ENCODE assay signal across 15 cellular contexts in the genomic region with DNA sequence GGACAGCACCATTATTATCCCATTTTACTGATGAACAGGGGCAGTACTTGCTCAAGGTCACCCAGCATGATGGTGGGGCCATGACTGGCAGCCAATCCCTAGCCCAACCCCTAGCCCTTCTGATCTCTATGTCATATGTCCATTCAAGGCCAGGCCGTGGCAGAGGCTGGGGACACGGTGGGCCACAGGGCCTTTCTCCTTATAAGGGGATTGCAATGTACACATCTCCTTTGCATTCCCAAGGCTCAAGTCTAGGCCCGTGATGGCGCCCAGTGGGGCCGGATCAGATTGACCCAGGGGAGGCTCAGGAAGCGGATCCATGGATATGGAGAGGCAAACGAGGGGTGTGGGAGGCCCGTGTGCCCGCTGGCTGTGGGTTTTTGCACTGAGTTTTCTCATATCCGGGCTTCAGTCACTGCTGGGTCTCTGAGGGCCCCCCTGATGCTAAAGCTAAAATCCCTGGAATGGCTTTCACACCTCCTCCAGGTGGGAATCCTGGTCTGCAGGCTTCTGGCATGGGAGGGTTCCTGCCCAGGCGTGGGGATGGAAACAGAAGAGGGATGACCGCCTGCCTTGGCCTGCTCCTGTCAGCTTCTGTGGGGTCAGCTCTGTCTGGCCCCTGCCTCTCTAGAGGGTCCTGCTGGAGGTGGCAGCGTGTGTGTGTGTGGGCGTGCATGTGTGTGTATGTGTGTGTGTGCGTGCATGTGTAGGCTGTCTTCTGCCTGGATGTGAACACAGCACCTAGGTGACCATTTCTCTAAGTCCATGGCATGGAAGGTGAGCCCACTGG. TPM values are rescaled to one million over a fixed set of nuclear protein-coding genes. Genes with fewer than 3 reads are reported as not detected.
"Had no signal": no experiment of that assay in that cellular context is flagged by ENCODE, and none has a peak within 500 bp of the region (broad histone marks: within the 10 kb centered on the region; RNA-seq: fewer than 3 reads in every experiment).

No MANE protein-coding gene starts in this region.

- FAIRE-seq: kidney had no signal

- H3K36me3 ChIP-seq: prostate gland had no signal

- DNase-seq: activated CD4-positive, alpha-beta T cell treated with anti-CD3 and anti-CD28 coated beads for 36 hours; activated naive CD4-positive, alpha-beta T cell; body of pancreas; head of caudate nucleus; kidney; naive thymus-derived CD4-positive, alpha-beta T cell; stimulated activated CD4-positive, alpha-beta T cell treated with anti-CD3 and anti-CD28 coated beads, Interleukin-15, amount 100 ng/mL, for 24 hours; stimulated activated CD4-positive, alpha-beta T cell treated with anti-CD3 and anti-CD28 coated beads, Interleukin-4, amount 100 ng/mL, for 24 hours; T-helper 1 cell had no signal

- H3K9me3 ChIP-seq: body of pancreas, prostate gland had no signal

- H3K27ac ChIP-seq: body of pancreas, prostate gland, SK-N-MC, VCaP had no signal

- H3K4me1 ChIP-seq: prostate gland had no signal

- ATAC-seq: activated CD4-positive, alpha-beta T cell treated with anti-CD3 and anti-CD28 coated beads for 36 hours; body of pancreas; naive thymus-derived CD4-positive, alpha-beta T cell had no signal

- H3K4me3 ChIP-seq: body of pancreas, prostate gland, SK-N-MC had no signal

- H3K27me3 ChIP-seq: body of pancreas had no signal

RNA-seq across cellular contexts. Expression of a gene that starts 2.1 kb away (rescaled TPM):
- total RNA-seq: activated CD4-positive, alpha-beta T cell treated with anti-CD3 and anti-CD28 coated beads for 36 hours; activated T-helper 1 cell treated with anti-CD3 and anti-CD28 coated beads, Interleukin-12 subunit alpha, Interleukin-12 subunit beta, Interleukin-2, Interleukin-4 antibody, amounts not matched to agents 30 ng/mL and 10 ng/mL and 1 ng/mL, durations not matched to agents 14 hours and 24 hours and 36 hours; fibroblast of villous mesenchyme; naive thymus-derived CD4-positive, alpha-beta T cell had no signal
- polyA plus RNA-seq: naive thymus-derived CD4-positive, alpha-beta T cell had no signal

RNA-seq across cellular contexts. Expression of a gene that starts 33.1 kb away (rescaled TPM):
- total RNA-seq: activated CD4-positive, alpha-beta T cell treated with anti-CD3 and anti-CD28 coated beads for 36 hours; activated T-helper 1 cell treated with anti-CD3 and anti-CD28 coated beads, Interleukin-12 subunit alpha, Interleukin-12 subunit beta, Interleukin-2, Interleukin-4 antibody, amounts not matched to agents 30 ng/mL and 10 ng/mL and 1 ng/mL, durations not matched to agents 14 hours and 24 hours and 36 hours; fibroblast of villous mesenchyme; naive thymus-derived CD4-positive, alpha-beta T cell; temporal lobe had no signal
- polyA plus RNA-seq: naive thymus-derived CD4-positive, alpha-beta T cell had no signal
